Comparison of ENCODE assay signal across 8 cellular contexts in genomic region chr7:82481499-82482097, GRCh38. TPM values are rescaled to one million over a fixed set of nuclear protein-coding genes. Genes with fewer than 3 reads are reported as not detected.
DNase-seq lines count a peak whose midpoint lies in the region; ATAC-seq, FAIRE-seq and TF ChIP-seq lines count a peak whose summit lies in the region.

No MANE protein-coding gene starts in this region.

- H3K4me1 ChIP-seq in keratinocyte (ENCODE audit: control insufficient read depth, extremely low read depth, insufficient read depth, low read length), result no peaks in the 10 kb centered on the region

- TF ChIP-seq CTCF in AG10803 (conservative IDR thresholded peaks at IDR 0.05; ENCODE audit: low read length) (peak; percentile 90), WTC11 (IDR thresholded peaks at IDR 0.05) (peak; percentile 72), keratinocyte (optimal IDR thresholded peaks at IDR 0.05 in 1 of 3, IDR thresholded peaks at IDR 0.05 in 1 of 3, conservative IDR thresholded peaks at IDR 0.05 in 1 of 3; ENCODE audit: extremely low read depth in 1 of 3, insufficient read depth in 2 of 3, low read length in 3 of 3) (peak in 2 of 3 experiments; percentile 50 to 51)
- no peak for TF ChIP-seq CTCF in CD4-positive, alpha-beta T cell (IDR thresholded peaks at IDR 0.05)

- no peaks in the 10 kb centered on the region for H3K9me1 ChIP-seq in keratinocyte (ENCODE audit: control insufficient read depth, extremely low read depth, insufficient read depth, low read length)

- H3K27me3 ChIP-seq in keratinocyte (ENCODE audit: control insufficient read depth, extremely low read depth, insufficient read depth, low read length), result no peaks in the 10 kb centered on the region
- H3K27me3 ChIP-seq in CD4-positive, alpha-beta T cell (ENCODE audit: control insufficient read depth, insufficient read depth, low read length), result no peaks in the 10 kb centered on the region

- H3K27ac ChIP-seq in keratinocyte (ENCODE audit: control insufficient read depth, insufficient read depth, low read length), result no peak overlapping the region
- no peak overlapping the region for H3K27ac ChIP-seq in CD4-positive, alpha-beta T cell (ENCODE audit: low read depth, low read length)

- ATAC-seq in GM18498 (IDR thresholded peaks at IDR 0.05; ENCODE audit: unreplicated experiment) (peak; percentile 63), WTC11 (no peak), HG03039 (IDR thresholded peaks at IDR 0.05; ENCODE audit: unreplicated experiment) (no peak)
- no peak for ATAC-seq in CD4-positive, alpha-beta T cell (ENCODE audit: poor library complexity)

- CTCF ChIA-PET in WTC11 (lab: Charles Lee), result interaction anchor here (0.5 to 1.9 kb wide), 19 partner anchors 10 to 1625 kb away, joined by 3 to 11 read pairs (median 5); no protein-coding TSS in a partner anchor
- CTCF ChIA-PET in CD4-positive, alpha-beta T cell (lab: Charles Lee), result no interaction called here

- no peak overlapping the region for H3K4me3 ChIP-seq in AG10803 (ENCODE audit: low read length)
- no peak overlapping the region for H3K4me3 ChIP-seq in keratinocyte (ENCODE audit: control insufficient read depth in 2 of 3, extremely low read depth in 1 of 3, insufficient read depth in 2 of 3, low read depth in 1 of 3, low read length in 3 of 3)

- H3K4me3 Mint-ChIP-seq in WTC11, result no peak overlapping the region
- H3K4me3 Mint-ChIP-seq in CD4-positive, alpha-beta T cell, result no peak overlapping the region

- no peak overlapping the region for H3K4me2 ChIP-seq in keratinocyte (ENCODE audit: control insufficient read depth, extremely low read depth, insufficient read depth, low read depth, low read length)

- no peaks in the 10 kb centered on the region for H4K20me1 ChIP-seq in keratinocyte (ENCODE audit: control insufficient read depth, extremely low read depth, insufficient read depth, low read length)

- intact Hi-C loops in CD4-positive, alpha-beta T cell (cut with DNase I, micrococcal nuclease), result no loop called here

- H2AFZ ChIP-seq in keratinocyte (ENCODE audit: control insufficient read depth, low read length), result no peak overlapping the region

- H3K79me2 ChIP-seq in keratinocyte (ENCODE audit: control insufficient read depth, insufficient read depth, low read length), result no peaks in the 10 kb centered on the region

- H3K9ac ChIP-seq in keratinocyte (ENCODE audit: control insufficient read depth, extremely low read depth, insufficient read depth, low read length), result no peak overlapping the region

- peaks cover 18% of the 10 kb centered on the region for H3K9me3 Mint-ChIP-seq in WTC11
- peaks cover 8% of the 10 kb centered on the region for H3K9me3 Mint-ChIP-seq in CD4-positive, alpha-beta T cell

- H3K27me3 Mint-ChIP-seq in WTC11 (ENCODE audit: low read depth), result no peaks in the 10 kb centered on the region
- H3K27me3 Mint-ChIP-seq in CD4-positive, alpha-beta T cell, result no peaks in the 10 kb centered on the region

- H3K4me1 Mint-ChIP-seq in WTC11, result no peaks in the 10 kb centered on the region
- H3K4me1 Mint-ChIP-seq in CD4-positive, alpha-beta T cell (ENCODE audit: low read depth), result no peaks in the 10 kb centered on the region

- dilution Hi-C loops in keratinocyte (cut with MboI; ENCODE audit: extremely low pct_ligation_motif_present, low sequenced_read_pairs), result no loop called here

- POLR2A ChIA-PET in WTC11 (lab: Charles Lee), result no interaction called here
- POLR2A ChIA-PET in CD4-positive, alpha-beta T cell (lab: Charles Lee), result no interaction called here

- peaks cover 6% of the 10 kb centered on the region for H3K36me3 Mint-ChIP-seq in WTC11
- H3K36me3 Mint-ChIP-seq in CD4-positive, alpha-beta T cell (ENCODE audit: low read depth), result no peaks in the 10 kb centered on the region

- no peaks in the 10 kb centered on the region for H3K9me3 ChIP-seq in keratinocyte (ENCODE audit: control insufficient read depth, low read depth, low read length)
- no peaks in the 10 kb centered on the region for H3K9me3 ChIP-seq in CD4-positive, alpha-beta T cell (ENCODE audit: control insufficient read depth, low read length)

- no peak for FAIRE-seq in keratinocyte (lab: Jason Lieb, UNC)

- DNase-seq in AG10803 (ENCODE audit: low read depth), result peak; percentile 30
- DNase-seq in HuH-7 (ENCODE audit: low spot score), result peak; percentile 8
- DNase-seq in WTC11 (ENCODE audit: low spot score), result no peak
- no peak for DNase-seq in keratinocyte (ENCODE audit: low read depth, low spot score)
- DNase-seq in activated effector memory CD4-positive, alpha-beta T cell treated with anti-CD3 and anti-CD28 coated beads, Interleukin-2, amount 50 U/mL, for 16 hours, result no peak
- DNase-seq in CD4-positive, alpha-beta T cell, result no peak

- no peaks in the 10 kb centered on the region for H3K36me3 ChIP-seq in keratinocyte (ENCODE audit: control insufficient read depth in 2 of 2, extremely low read depth in 1 of 2, insufficient read depth in 2 of 2, low read length in 2 of 2)

- no peak overlapping the region for H3K27ac Mint-ChIP-seq in WTC11
- H3K27ac Mint-ChIP-seq in CD4-positive, alpha-beta T cell, result no peak overlapping the region

TF ChIP-seq in WTC11, 78 proteins besides CTCF, POLR2A, EP300 and RAD21 (continues in another document):
- TF ChIP-seq ZNF423 (CRISPR knock-in tag; IDR thresholded peaks at IDR 0.05), result no peak
- TF ChIP-seq ZNF425 (CRISPR knock-in tag; conservative IDR thresholded peaks at IDR 0.05), result no peak
- no peak for TF ChIP-seq ZBTB43 (CRISPR knock-in tag; IDR thresholded peaks at IDR 0.05)
- TF ChIP-seq MAX (CRISPR knock-in tag; IDR thresholded peaks at IDR 0.05), result no peak
- TF ChIP-seq ZNF512 (CRISPR knock-in tag; IDR thresholded peaks at IDR 0.05; ENCODE audit: borderline replicate concordance), result no peak
- TF ChIP-seq ESRRA (CRISPR knock-in tag; IDR thresholded peaks at IDR 0.05; ENCODE audit: borderline replicate concordance), result no peak
- TF ChIP-seq ATF2 (CRISPR knock-in tag; IDR thresholded peaks at IDR 0.05; ENCODE audit: borderline replicate concordance, low read depth), result no peak

RNA-seq across cellular contexts. Expression of gene CACNA2D1, which starts 38.0 kb away (rescaled TPM):
- 21.9 to 33.3 TPM (median 22.9 TPM) in 3 replicates for total RNA-seq in WTC11 (2021)
- polyA plus RNA-seq in keratinocyte, result 1.3 to 2.0 TPM (median 1.8 TPM) in 3 replicates
- polyA plus RNA-seq in keratinocyte (2011; ENCODE audit: low read depth), result 2.5 TPM
- 0.79 and 1.4 TPM in 2 replicates for polyA plus RNA-seq in keratinocyte (2011; cell fraction: cytosol; rRNA removed)
- 2.8 and 4.2 TPM in 2 replicates for polyA plus RNA-seq in keratinocyte (2011; cell fraction: nucleus; rRNA removed)
- polyA plus RNA-seq in keratinocyte (2012; ENCODE audit: low replicate concordance), result 1.2 and 2.8 TPM in 2 replicates
- polyA minus RNA-seq in keratinocyte, result 1.3 to 13.0 TPM (median 4.8 TPM) in 3 replicates
- 7.3 TPM for polyA minus RNA-seq in keratinocyte (2011; cell fraction: cytosol; rRNA and poly(A)+ RNA removed)
- polyA minus RNA-seq in keratinocyte (2011; cell fraction: nucleus; rRNA and poly(A)+ RNA removed), result 9.0 and 19.7 TPM in 2 replicates
- total RNA-seq in CD4-positive, alpha-beta T cell, result not detected

Comparison
In these comparisons a context has a peak if more than half of its experiments do, and no peak if none do; other contexts are left out.
1. DNase-seq: peak in AG10803 (single experiment) and HuH-7 (single experiment); none in WTC11 (single experiment), keratinocyte (single experiment), activated effector memory CD4-positive, alpha-beta T cell treated with anti-CD3 and anti-CD28 coated beads, Interleukin-2, amount 50 U/mL, for 16 hours (single experiment) and CD4-positive, alpha-beta T cell (0 of 10).
2. RNA of gene CACNA2D1, which starts 38.0 kb away (total RNA-seq): 21.9 to 33.3 TPM in WTC11; not detected in CD4-positive, alpha-beta T cell; every median in the first group is over 10 times any median in the second.